ENCODE assay signal across 31 cellular contexts in genomic region chr19:32456406-32456805, GRCh38.
"Had no signal": no experiment of that assay in that cellular context is flagged by ENCODE, and none has a peak within 500 bp of the region (broad histone marks: within the 10 kb centered on the region; RNA-seq: fewer than 3 reads in every experiment).

No MANE protein-coding gene starts in this region.

- H3K36me3 ChIP-seq: breast epithelium had no signal

- H3K4me3 ChIP-seq: adrenal gland, ascending aorta, body of pancreas, breast epithelium, cardiac muscle cell had no signal

- DNase-seq: activated effector memory CD4-positive, alpha-beta T cell treated with anti-CD3 and anti-CD28 coated beads, Interleukin-2, amount 50 U/mL, for 16 hours; activated effector memory CD4-positive, alpha-beta T cell treated with Interleukin-2 at 50 U/mL for 16 hours; activated gamma-delta T cell; activated gamma-delta T cell treated with Interleukin-2 at 50 U/mL for 16 hours; activated naive CD4-positive, alpha-beta T cell; activated naive CD4-positive, alpha-beta T cell treated with anti-CD3 and anti-CD28 coated beads for 36 hours; activated naive CD4-positive, alpha-beta T cell treated with anti-CD3 and anti-CD28 coated beads, Interleukin-2, amount 10 ng/mL, durations not matched to agents 7 days and 5 days; activated naive CD4-positive, alpha-beta T cell treated with anti-CD3 and anti-CD28 coated beads, Interleukin-2, amount 50 U/mL, for 16 hours; activated naive CD4-positive, alpha-beta T cell treated with Interleukin-2 at 50 U/mL for 16 hours; activated naive CD8-positive, alpha-beta T cell treated with anti-CD3 and anti-CD28 coated beads for 36 hours; activated naive CD8-positive, alpha-beta T cell treated with anti-CD3 and anti-CD28 coated beads, Interleukin-2, amount 10 ng/mL, durations not matched to agents 7 days and 5 days; activated naive CD8-positive, alpha-beta T cell treated with anti-CD3 and anti-CD28 coated beads, Interleukin-2, amount 50 U/mL, for 24 hours; activated T-cell treated with anti-CD3 and anti-CD28 coated beads, Interleukin-2, amount 50 U/mL, for 24 hours; activated T-cell treated with anti-CD3 and anti-CD28 coated beads, Interleukin-2, amount 50 U/mL, for 4 hours; activated T-cell treated with anti-CD3 and anti-CD28 coated beads, Interleukin-2, amount 50 U/mL, for 48 hours; activated T-cell treated with anti-CD3 and anti-CD28 coated beads, Interleukin-2, amount 50 U/mL, for 72 hours; adrenal gland; amniotic stem cell; amygdala; anterior cingulate cortex; aorta; body of pancreas; brain microvascular endothelial cell; caudate nucleus; central memory CD4-positive, alpha-beta T cell; cerebellar nuclear complex had no signal

- H3K4me1 ChIP-seq: ascending aorta, body of pancreas, breast epithelium had no signal

- H3K9me3 ChIP-seq: adrenal gland, ascending aorta, body of pancreas, breast epithelium had no signal

- H3K27me3 ChIP-seq: adrenal gland, ascending aorta, body of pancreas, brain microvascular endothelial cell, breast epithelium, cardiac muscle cell had no signal

- ATAC-seq: activated naive CD4-positive, alpha-beta T cell treated with anti-CD3 and anti-CD28 coated beads, Interleukin-2, amount 50 U/mL, for 72 hours; activated naive CD8-positive, alpha-beta T cell treated with anti-CD3 and anti-CD28 coated beads, Interleukin-2, amount 50 U/mL, for 24 hours; activated T-cell treated with anti-CD3 and anti-CD28 coated beads, Interleukin-2, amount 50 U/mL, for 4 hours; activated T-cell treated with anti-CD3 and anti-CD28 coated beads, Interleukin-2, amount 50 U/mL, for 72 hours; activated T-helper 17 cell treated with anti-CD3 and anti-CD28 coated beads, Interleukin-2, amount 50 U/mL, for 72 hours; body of pancreas had no signal

- H3K27ac ChIP-seq: adrenal gland, ascending aorta, body of pancreas, brain microvascular endothelial cell, breast epithelium, cardiac muscle cell had no signal
